ENCODE assay signal across 24 cellular contexts in the genomic region with DNA sequence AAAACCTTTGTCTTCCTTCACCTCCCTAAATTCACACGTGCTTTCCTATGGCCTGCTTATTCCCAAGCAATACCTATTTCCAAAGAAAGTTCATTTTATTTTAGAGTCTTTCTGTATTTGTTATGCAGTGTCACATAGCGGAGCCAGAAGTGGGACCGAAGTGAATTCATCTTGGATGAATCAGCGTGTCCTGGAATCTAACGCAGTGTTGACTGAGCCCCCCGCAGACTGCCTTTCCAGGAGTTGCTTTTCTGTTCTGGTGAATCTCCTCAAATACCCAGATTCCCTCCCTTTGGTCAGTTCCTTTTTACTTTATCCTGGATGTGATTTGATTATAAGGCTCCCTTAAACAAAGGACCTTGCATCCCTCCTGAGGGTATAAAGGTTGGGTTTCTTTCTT. TPM values are rescaled to one million over a fixed set of nuclear protein-coding genes. Genes with fewer than 3 reads are reported as not detected.
A peak's percentile ranks its signal among the peaks of the same experiment; 100 is the strongest.
DNase-seq lines count a peak whose midpoint lies in the region; ATAC-seq and TF ChIP-seq lines count a peak whose summit lies in the region.
"Had no signal": no experiment of that assay in that cellular context is flagged by ENCODE, and none has a peak within 500 bp of the region (broad histone marks: within the 10 kb centered on the region; RNA-seq: fewer than 3 reads in every experiment).

No MANE protein-coding gene starts in this region.

- H3K23ac ChIP-seq in mesenchymal stem cell (ENCODE audit: low read length in 2 of 2): no peak overlapping the region

- H3K27me3 ChIP-seq in mesenchymal stem cell (ENCODE audit: control insufficient read depth in 1 of 2, insufficient read depth in 1 of 2, low read length in 2 of 2): peaks cover 34 to 65% of the 10 kb centered on the region in 2 experiments

- in situ Hi-C loops in astrocyte of the cerebellum (cut with HindIII; ENCODE audit: low sequenced_read_pairs): no loop called here

- H2AFZ ChIP-seq in mesenchymal stem cell (ENCODE audit: low read depth, low read length): no peak overlapping the region

- H3K18ac ChIP-seq in mesenchymal stem cell (ENCODE audit: low read depth in 1 of 2, low read length in 2 of 2): no peak overlapping the region

- no peak overlapping the region for H3K14ac ChIP-seq in mesenchymal stem cell (ENCODE audit: low read length in 2 of 2)

- H3K4me2 ChIP-seq in mesenchymal stem cell (ENCODE audit: low read length, poor library complexity, severe bottlenecking): no peak overlapping the region
- H3K4me2 ChIP-seq: BLaER1 treated with 17β-estradiol and CSF1 and Interleukin-3, amounts not matched to agents 10 nM and 100 nM had no signal

- H3K79me1 ChIP-seq in mesenchymal stem cell (replicated peaks; ENCODE audit: low read length, poor library complexity, severe bottlenecking): no peaks in the 10 kb centered on the region

- 6% methylated on average over 4 of the region's 6 CpGs for WGBS in mesenchymal stem cell

- no peak overlapping the region for H2BK120ac ChIP-seq in mesenchymal stem cell (ENCODE audit: low read depth, low read length)

- H3K27ac ChIP-seq in mesenchymal stem cell (ENCODE audit: low read length, poor library complexity, severe bottlenecking): no peak overlapping the region
- H3K27ac ChIP-seq: BLaER1 treated with 17β-estradiol and CSF1 and Interleukin-3, amounts not matched to agents 10 nM and 100 nM; cardiac muscle cell; esophagus squamous epithelium; heart left ventricle had no signal

- H3K9ac ChIP-seq in mesenchymal stem cell (ENCODE audit: low read length): no peak overlapping the region
- H3K9ac ChIP-seq: BLaER1 treated with 17β-estradiol and CSF1 and Interleukin-3, amounts not matched to agents 10 nM and 100 nM had no signal

- no peak for ATAC-seq in GM19328 (IDR thresholded peaks at IDR 0.05; ENCODE audit: unreplicated experiment)
- ATAC-seq: activated CD8-positive, alpha-beta T cell treated with anti-CD3 and anti-CD28 coated beads for 36 hours; activated naive CD4-positive, alpha-beta T cell treated with anti-CD3 and anti-CD28 coated beads, Interleukin-2, amount 50 U/mL, for 72 hours; heart left ventricle; natural killer cell; stimulated activated memory B cell treated with anti-CD40 and anti-IgM and Interleukin-4, amounts not matched to agents 10 μg/mL and 1 μg/mL and 100 μg/mL, for 72 hours; T-helper 17 cell had no signal

- no peak overlapping the region for H3K4me3 ChIP-seq in astrocyte of the cerebellum (ENCODE audit: low read depth, low read length)
- no peak overlapping the region for H3K4me3 ChIP-seq in mesenchymal stem cell (ENCODE audit: insufficient read depth in 1 of 2, low read depth in 1 of 2, low read length in 2 of 2)
- H3K4me3 ChIP-seq: BLaER1 treated with 17β-estradiol and CSF1 and Interleukin-3, amounts not matched to agents 10 nM and 100 nM; cardiac muscle cell; esophagus squamous epithelium; heart left ventricle had no signal

- peak; percentile 73 for DNase-seq in A172 (ENCODE audit: low spot score)
- DNase-seq in HCEC 1CT: peak; percentile 2
- peak; percentile 37 for DNase-seq in astrocyte of the cerebellum (ENCODE audit: low read depth)
- peak; percentile 26 for DNase-seq in mesenchymal stem cell
- DNase-seq in stimulated activated CD8-positive, alpha-beta memory T cell treated with anti-CD3 and anti-CD28 coated beads, Interleukin-4, amount 100 ng/mL, for 48 hours: no peak
- no peak for DNase-seq in mucosa of gallbladder (ENCODE audit: low spot score)
- no peak for DNase-seq in CD1c-positive myeloid dendritic cell (ENCODE audit: extremely low spot score)
- DNase-seq: 8988T; activated B cell treated with CpG ODN at 0.5 μM for 24 hours; activated CD8-positive, alpha-beta T cell treated with anti-CD3 and anti-CD28 coated beads for 36 hours; activated T-cell treated with anti-CD3 and anti-CD28 coated beads, Interleukin-2, amount 50 U/mL, for 24 hours; esophagus squamous epithelium; mammary epithelial cell; natural killer cell; T-helper 17 cell had no signal

- no peak overlapping the region for H4K8ac ChIP-seq in mesenchymal stem cell (ENCODE audit: low read length)

- no peak overlapping the region for H4K91ac ChIP-seq in mesenchymal stem cell (ENCODE audit: low read length)

- no peaks in the 10 kb centered on the region for H3K9me3 ChIP-seq in mesenchymal stem cell (ENCODE audit: control insufficient read depth, low read length)
- H3K9me3 ChIP-seq: esophagus squamous epithelium, heart left ventricle had no signal

- H2BK5ac ChIP-seq in mesenchymal stem cell (ENCODE audit: low read depth, low read length, poor library complexity, severe bottlenecking): no peak overlapping the region

- H3K4ac ChIP-seq in mesenchymal stem cell (ENCODE audit: low read depth in 1 of 2, low read length in 2 of 2): no peak overlapping the region

- H2BK12ac ChIP-seq in mesenchymal stem cell (ENCODE audit: low read length in 2 of 2): no peak overlapping the region

- no peak for TF ChIP-seq CTCF in astrocyte of the cerebellum (IDR thresholded peaks at IDR 0.05; ENCODE audit: low read depth, low read length, missing control alignments)

- H2BK15ac ChIP-seq in mesenchymal stem cell (ENCODE audit: low read depth, poor library complexity, severe bottlenecking): no peak overlapping the region

- H3K36me3 ChIP-seq in mesenchymal stem cell (ENCODE audit: control insufficient read depth in 1 of 2, insufficient read depth in 2 of 2, low read depth in 1 of 2, low read length in 2 of 2): no peaks in the 10 kb centered on the region
- H3K36me3 ChIP-seq: BLaER1 treated with 17β-estradiol and CSF1 and Interleukin-3, amounts not matched to agents 10 nM and 100 nM; cardiac muscle cell; esophagus squamous epithelium; heart left ventricle had no signal

- no peak overlapping the region for H2AK5ac ChIP-seq in mesenchymal stem cell (ENCODE audit: low read length, severe bottlenecking)

- peaks cover 35% of the 10 kb centered on the region for H3K4me1 ChIP-seq in mesenchymal stem cell (ENCODE audit: control insufficient read depth, insufficient read depth, low read depth, low read length)

RNA-seq across cellular contexts. Expression of gene ALPP, which starts 10.8 kb away (rescaled TPM):
- total RNA-seq in A172 (2014; rRNA removed; shearing (Covaris generic)): 0.84 and 2.1 TPM in 2 replicates
- polyA plus RNA-seq in mesenchymal stem cell (2013, experiment 1 of 2): not detected
- polyA plus RNA-seq in mesenchymal stem cell (2013, experiment 2 of 2): not detected
- not detected for total RNA-seq in mucosa of gallbladder
- total RNA-seq: activated CD8-positive, alpha-beta T cell treated with anti-CD3 and anti-CD28 coated beads for 36 hours; cardiac muscle cell; esophagus squamous epithelium; heart left ventricle; mammary epithelial cell; OCI-LY7; pulmonary artery endothelial cell had no signal
- polyA plus RNA-seq: cardiac muscle cell, heart left ventricle had no signal

RNA-seq across cellular contexts. Expression of gene ALPG, which starts 17.3 kb away (rescaled TPM):
- 0.12 TPM in 1 of 2 replicates, not detected in the other for total RNA-seq in A172 (2014; rRNA removed; shearing (Covaris generic))
- polyA plus RNA-seq in mesenchymal stem cell (2013, experiment 1 of 2): not detected
- polyA plus RNA-seq in mesenchymal stem cell (2013, experiment 2 of 2): not detected
- total RNA-seq in mucosa of gallbladder: not detected
- total RNA-seq: activated B cell treated with CpG ODN at 0.5 μM for 24 hours; activated CD8-positive, alpha-beta T cell treated with anti-CD3 and anti-CD28 coated beads for 36 hours; activated naive CD4-positive, alpha-beta T cell treated with anti-CD3 and anti-CD28 coated beads, Interleukin-2, amount 50 U/mL, for 72 hours; cardiac muscle cell; esophagus squamous epithelium; heart left ventricle; HT-29; mammary epithelial cell; natural killer cell; OCI-LY7; pulmonary artery endothelial cell; T-helper 17 cell had no signal
- polyA plus RNA-seq: cardiac muscle cell, heart left ventricle had no signal

Comparison
In these comparisons a context has a peak if more than half of its experiments do, and no peak if none do; other contexts are left out.
1. DNase-seq: peak in A172 (single experiment), HCEC 1CT (single experiment), astrocyte of the cerebellum (single experiment) and mesenchymal stem cell (single experiment); none in stimulated activated CD8-positive, alpha-beta memory T cell treated with anti-CD3 and anti-CD28 coated beads, Interleukin-4, amount 100 ng/mL, for 48 hours (single experiment), mucosa of gallbladder (single experiment) and CD1c-positive myeloid dendritic cell (single experiment).